ENCODE assay signal across 24 cellular contexts in the genomic region with DNA sequence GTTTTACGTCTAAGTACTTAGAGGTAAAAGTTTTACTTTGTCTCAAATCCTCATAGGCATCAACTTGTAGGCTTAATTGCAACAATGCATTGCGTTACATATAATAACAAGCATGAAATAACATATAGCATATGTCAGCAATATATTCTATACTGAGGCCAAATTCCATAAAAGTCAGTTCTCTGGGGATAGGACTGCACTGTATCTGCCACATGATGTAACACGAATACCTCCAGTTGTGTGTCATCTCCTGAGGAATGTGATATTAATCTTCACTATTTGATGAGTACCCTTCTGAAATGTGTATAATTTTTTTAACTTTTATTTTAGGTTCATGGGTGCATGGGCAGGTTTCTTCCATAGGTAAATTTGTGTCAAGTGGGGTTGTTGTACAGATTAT.
DNase-seq lines count a peak whose midpoint lies in the region; ATAC-seq, FAIRE-seq and TF ChIP-seq lines count a peak whose summit lies in the region.
"Had no signal": no experiment of that assay in that cellular context is flagged by ENCODE, and none has a peak within 500 bp of the region (broad histone marks: within the 10 kb centered on the region; RNA-seq: fewer than 3 reads in every experiment).

No MANE protein-coding gene starts in this region.

- POLR2A ChIA-PET in A549 (lab: Yijun Ruan, JAX) = no interaction called here

- H3K27ac Mint-ChIP-seq in astrocyte (ENCODE audit: unreplicated experiment) = peak overlapping the region; percentile 55
- H3K27ac Mint-ChIP-seq: activated naive CD8-positive, alpha-beta T cell treated with anti-CD3 and anti-CD28 coated beads, Interleukin-2, amount 50 U/mL, for 24 hours; activated T-helper 17 cell treated with anti-CD3 and anti-CD28 coated beads, Interleukin-2, amount 50 U/mL, for 72 hours; CD4-positive, alpha-beta T cell had no signal

- peaks cover 3% of the 10 kb centered on the region for H3K9me3 Mint-ChIP-seq in astrocyte (ENCODE audit: unreplicated experiment)
- H3K9me3 Mint-ChIP-seq: activated naive CD8-positive, alpha-beta T cell treated with anti-CD3 and anti-CD28 coated beads, Interleukin-2, amount 50 U/mL, for 24 hours; CD4-positive, alpha-beta T cell had no signal

- no peak for TF ChIP-seq CTCF in A549 (IDR thresholded peaks at IDR 0.05)
- TF ChIP-seq CTCF in astrocyte (IDR thresholded peaks at IDR 0.05; ENCODE audit: insufficient read depth, low read depth, low read length) = no peak
- TF ChIP-seq CTCF in fibroblast of the aortic adventitia (IDR thresholded peaks at IDR 0.05; ENCODE audit: insufficient read depth, low read length) = no peak

- DNase-seq in A549 (ENCODE audit: low read depth in 1 of 2, low spot score in 1 of 2) = peak in 1 of 2 experiments; percentile 29
- peak; percentile 45 for DNase-seq in HTR-8/SVneo (ENCODE audit: insufficient read length, low spot score)
- DNase-seq in astrocyte (ENCODE audit: low read depth) = peak; percentile 51
- DNase-seq in fibroblast of the aortic adventitia (ENCODE audit: low read depth) = peak; percentile 54
- no peak for DNase-seq in NCI-H2081 (lab: John Stamatoyannopoulos, UW)
- no peak for DNase-seq in GM19240 (ENCODE audit: insufficient read length, low spot score)
- no peak for DNase-seq in SK-N-DZ (ENCODE audit: low spot score)
- DNase-seq: activated CD8-positive, alpha-beta memory T cell treated with anti-CD3 and anti-CD28 coated beads for 24 hours; activated naive CD8-positive, alpha-beta T cell treated with anti-CD3 and anti-CD28 coated beads, Interleukin-2, amount 50 U/mL, for 24 hours; CD4-positive, alpha-beta T cell; central memory CD4-positive, alpha-beta T cell; foreskin melanocyte; GOT3; NCI-H1048; NCI-H2029 treated with DMSO at 0.1 percent for 48 hours; NCI-H524; stimulated activated naive CD8-positive, alpha-beta T cell treated with anti-CD3 and anti-CD28 coated beads, Interleukin-15, Interleukin-2, amounts not matched to agents 100 U/mL and 50 U/mL, for 24 hours; T-helper 9 cell; transverse colon had no signal

- no peak overlapping the region for H3K4me2 ChIP-seq in A549
- no peak overlapping the region for H3K4me2 ChIP-seq in astrocyte (ENCODE audit: low read length)

- no peaks in the 10 kb centered on the region for H3K79me2 ChIP-seq in astrocyte (ENCODE audit: insufficient read depth, low read length)

- 57% methylated on average over 3 of the region's 3 CpGs for WGBS in A549 (ENCODE audit: missing lambda C conversion rate)

- TF ChIP-seq POLR2A in A549 (IDR thresholded peaks at IDR 0.05; ENCODE audit: low read length) (no peak), GM18505 (IDR thresholded peaks at IDR 0.05; ENCODE audit: borderline replicate concordance, extremely low read depth, insufficient read depth, insufficient read length) (no peak)

- H3K4me3 Mint-ChIP-seq in astrocyte (ENCODE audit: unreplicated experiment) = no peak overlapping the region
- H3K4me3 Mint-ChIP-seq: activated naive CD8-positive, alpha-beta T cell treated with anti-CD3 and anti-CD28 coated beads, Interleukin-2, amount 50 U/mL, for 24 hours; activated T-helper 17 cell treated with anti-CD3 and anti-CD28 coated beads, Interleukin-2, amount 50 U/mL, for 72 hours; CD4-positive, alpha-beta T cell; neural crest cell had no signal

- H3K4me3 ChIP-seq in A549 = no peak overlapping the region
- H3K4me3 ChIP-seq in astrocyte (ENCODE audit: insufficient read depth, low read depth, low read length) = no peak overlapping the region
- H3K4me3 ChIP-seq in fibroblast of the aortic adventitia (ENCODE audit: low read depth, low read length) = no peak overlapping the region
- H3K4me3 ChIP-seq: SJSA1, transverse colon had no signal

- H3K9me3 ChIP-seq in A549 (no peaks in the 10 kb centered on the region), astrocyte (ENCODE audit: insufficient read depth, low read depth, low read length) (no peaks in the 10 kb centered on the region)
- H3K9me3 ChIP-seq: SJSA1, transverse colon had no signal

- FAIRE-seq in A549 (lab: Jason Lieb, UNC) (no peak), HTR-8/SVneo (lab: Jason Lieb, UNC) (peak; percentile 40), astrocyte (lab: Jason Lieb, UNC) (peak; percentile 90)

- CTCF ChIA-PET in A549 (lab: Yijun Ruan, JAX) = interaction anchor here (1.0 kb wide), 1 partner anchor 374 kb away, joined by 3 read pairs; no protein-coding TSS in a partner anchor

- ATAC-seq in A549 (peak in 1 of 2 experiments; percentile 60; a peak in 3 of 6 replicates), GM18505 (IDR thresholded peaks at IDR 0.05; ENCODE audit: unreplicated experiment) (no peak)
- ATAC-seq: activated CD4-positive, CD25-positive, alpha-beta regulatory T cell treated with anti-CD3 and anti-CD28 coated beads, Interleukin-2, amount 50 U/mL, for 24 hours; activated naive CD8-positive, alpha-beta T cell treated with anti-CD3 and anti-CD28 coated beads, Interleukin-2, amount 50 U/mL, for 24 hours; activated T-helper 17 cell treated with anti-CD3 and anti-CD28 coated beads, Interleukin-2, amount 50 U/mL, for 72 hours; stimulated activated naive CD8-positive, alpha-beta T cell treated with anti-CD3 and anti-CD28 coated beads, Interleukin-15, Interleukin-2, amounts not matched to agents 100 U/mL and 50 U/mL, for 24 hours had no signal

- no peaks in the 10 kb centered on the region for H3K27me3 ChIP-seq in astrocyte (ENCODE audit: insufficient read depth, low read length)
- H3K27me3 ChIP-seq: SJSA1, transverse colon had no signal

- H3K36me3 ChIP-seq in astrocyte (ENCODE audit: insufficient read depth, low read length) = no peaks in the 10 kb centered on the region
- H3K36me3 ChIP-seq: SJSA1, transverse colon had no signal

- H3K4me1 Mint-ChIP-seq in astrocyte (ENCODE audit: low read depth, unreplicated experiment) = peaks cover 4% of the 10 kb centered on the region
- H3K4me1 Mint-ChIP-seq: activated naive CD8-positive, alpha-beta T cell treated with anti-CD3 and anti-CD28 coated beads, Interleukin-2, amount 50 U/mL, for 24 hours; activated T-helper 17 cell treated with anti-CD3 and anti-CD28 coated beads, Interleukin-2, amount 50 U/mL, for 72 hours; neural crest cell had no signal

- H3K36me3 Mint-ChIP-seq in astrocyte (ENCODE audit: low read depth, unreplicated experiment) = no peaks in the 10 kb centered on the region

- no peak overlapping the region for H2AFZ ChIP-seq in astrocyte (ENCODE audit: low read depth, low read length)

- no peak for TF ChIP-seq EP300 in A549 (IDR thresholded peaks at IDR 0.05)

- no peaks in the 10 kb centered on the region for H3K27me3 Mint-ChIP-seq in astrocyte (ENCODE audit: low read depth, unreplicated experiment)

- no peak; a peak in 1 of 5 replicates for TF ChIP-seq RAD21 in A549 (conservative IDR thresholded peaks at IDR 0.05 in 1 of 2, IDR thresholded peaks at IDR 0.05 in 1 of 2)

- no peaks in the 10 kb centered on the region for H4K20me1 ChIP-seq in astrocyte (ENCODE audit: insufficient read depth, low read length)

- H3K9ac ChIP-seq in astrocyte (ENCODE audit: low read length) = no peak overlapping the region

- H3K4me1 ChIP-seq in A549 = peaks cover 24% of the 10 kb centered on the region
- peaks cover 5% of the 10 kb centered on the region for H3K4me1 ChIP-seq in astrocyte (ENCODE audit: insufficient read depth, low read length)

- H3K27ac ChIP-seq in A549 (peak overlapping the region; percentile 27 to 72; a peak in 4 of 6 replicates), astrocyte (ENCODE audit: low read depth, low read length) (peak overlapping the region; percentile 34)
- H3K27ac ChIP-seq: SJSA1, transverse colon had no signal

TF ChIP-seq in A549, 52 proteins besides CTCF, POLR2A, EP300 and RAD21:
- TF ChIP-seq FOSL2 (IDR thresholded peaks at IDR 0.05) (no peak), FOSL2 (CRISPR knock-in tag; IDR thresholded peaks at IDR 0.05) (peak; percentile 14; the same call in 1 of the 2 replicates), ESRRA (IDR thresholded peaks at IDR 0.05; ENCODE audit: borderline replicate concordance, low read length) (no peak), GATA3 (IDR thresholded peaks at IDR 0.05; ENCODE audit: borderline replicate concordance) (peak; percentile 64; the same call in 1 of the 2 replicates), SMC3 (IDR thresholded peaks at IDR 0.05) (no peak), KDM5A (IDR thresholded peaks at IDR 0.05) (no peak), BHLHE40 (IDR thresholded peaks at IDR 0.05; ENCODE audit: low read depth, low read length) (no peak), MAFK (IDR thresholded peaks at IDR 0.05; ENCODE audit: partially characterized antibody) (peak; percentile 89), ZSCAN20 (CRISPR knock-in tag; IDR thresholded peaks at IDR 0.05) (no peak), NPAS2 (CRISPR knock-in tag; IDR thresholded peaks at IDR 0.05; ENCODE audit: borderline replicate concordance) (no peak), CEBPB (IDR thresholded peaks at IDR 0.05) (peak in 1 of 2 experiments; percentile 46; a peak in 1 of 4 replicates), MAZ (IDR thresholded peaks at IDR 0.05; ENCODE audit: borderline replicate concordance, low read depth, low read length) (no peak)
- TF ChIP-seq, protein P1, sequence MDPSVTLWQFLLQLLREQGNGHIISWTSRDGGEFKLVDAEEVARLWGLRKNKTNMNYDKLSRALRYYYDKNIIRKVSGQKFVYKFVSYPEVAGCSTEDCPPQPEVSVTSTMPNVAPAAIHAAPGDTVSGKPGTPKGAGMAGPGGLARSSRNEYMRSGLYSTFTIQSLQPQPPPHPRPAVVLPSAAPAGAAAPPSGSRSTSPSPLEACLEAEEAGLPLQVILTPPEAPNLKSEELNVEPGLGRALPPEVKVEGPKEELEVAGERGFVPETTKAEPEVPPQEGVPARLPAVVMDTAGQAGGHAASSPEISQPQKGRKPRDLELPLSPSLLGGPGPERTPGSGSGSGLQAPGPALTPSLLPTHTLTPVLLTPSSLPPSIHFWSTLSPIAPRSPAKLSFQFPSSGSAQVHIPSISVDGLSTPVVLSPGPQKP (IDR thresholded peaks at IDR 0.05; ENCODE audit: low read depth, low read length) = no peak
- TF ChIP-seq, protein P2, sequence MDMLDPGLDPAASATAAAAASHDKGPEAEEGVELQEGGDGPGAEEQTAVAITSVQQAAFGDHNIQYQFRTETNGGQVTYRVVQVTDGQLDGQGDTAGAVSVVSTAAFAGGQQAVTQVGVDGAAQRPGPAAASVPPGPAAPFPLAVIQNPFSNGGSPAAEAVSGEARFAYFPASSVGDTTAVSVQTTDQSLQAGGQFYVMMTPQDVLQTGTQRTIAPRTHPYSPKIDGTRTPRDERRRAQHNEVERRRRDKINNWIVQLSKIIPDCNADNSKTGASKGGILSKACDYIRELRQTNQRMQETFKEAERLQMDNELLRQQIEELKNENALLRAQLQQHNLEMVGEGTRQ (IDR thresholded peaks at IDR 0.05) = no peak
- TF ChIP-seq, protein P3, sequence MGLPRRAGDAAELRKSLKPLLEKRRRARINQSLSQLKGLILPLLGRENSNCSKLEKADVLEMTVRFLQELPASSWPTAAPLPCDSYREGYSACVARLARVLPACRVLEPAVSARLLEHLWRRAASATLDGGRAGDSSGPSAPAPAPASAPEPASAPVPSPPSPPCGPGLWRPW (IDR thresholded peaks at IDR 0.05) = no peak

Comparison
In these comparisons a context has a peak if more than half of its experiments do, and no peak if none do; other contexts are left out.
1. DNase-seq: peak in HTR-8/SVneo (single experiment), astrocyte (single experiment) and fibroblast of the aortic adventitia (single experiment); none in NCI-H2081 (0 of 2), GM19240 (single experiment) and SK-N-DZ (single experiment).